ENCODE assay signal across 26 cellular contexts in the genomic region with DNA sequence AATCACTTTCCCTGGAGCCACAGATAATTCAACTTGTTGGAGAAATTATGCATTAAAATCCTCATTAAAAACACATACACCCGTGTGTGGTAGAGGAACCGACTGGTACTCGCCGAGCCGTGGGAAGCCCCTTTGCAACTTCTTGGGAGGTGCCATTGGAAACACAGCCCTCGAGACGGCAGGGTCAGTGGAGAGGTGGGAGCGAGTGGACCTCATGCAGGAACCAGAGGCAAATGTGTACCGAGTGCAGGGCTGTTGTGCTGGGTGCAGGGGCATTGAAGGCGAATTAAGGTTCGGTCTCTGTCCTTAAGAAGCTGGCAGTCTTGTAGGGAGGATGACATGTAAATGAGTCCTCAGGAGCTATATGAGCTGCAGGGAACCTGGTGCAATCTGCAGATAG.
"Had no signal": no experiment of that assay in that cellular context is flagged by ENCODE, and none has a peak within 500 bp of the region (broad histone marks: within the 10 kb centered on the region; RNA-seq: fewer than 3 reads in every experiment).

No MANE protein-coding gene starts in this region.

- ATAC-seq: heart left ventricle; mucosa of descending colon; natural killer cell; right cardiac atrium; stimulated activated effector memory CD8-positive, alpha-beta T cell treated with anti-CD3 and anti-CD28 coated beads, Interleukin-12 subunit alpha, Interleukin-12 subunit beta, amount 100 ng/mL, for 72 hours had no signal

- H3K27ac Mint-ChIP-seq: immature natural killer cell; natural killer cell; stimulated activated naive CD8-positive, alpha-beta T cell treated with anti-CD3 and anti-CD28 coated beads, Interleukin-15, Interleukin-2, amounts not matched to agents 100 ng/mL and 50 ng/mL, for 24 hours had no signal

- FAIRE-seq: islet of Langerhans, small intestine had no signal

- H3K27me3 ChIP-seq: heart left ventricle, ovary, sigmoid colon, spleen, suprapubic skin, tibial nerve, upper lobe of left lung, vagina had no signal

- DNase-seq: heart left ventricle; hypothalamus; immature natural killer cell; left ventricle myocardium inferior; mesendoderm; midbrain; mucosa of descending colon; natural killer cell; ovary; retina; right cardiac atrium; sigmoid colon; small intestine; spleen; stimulated activated CD4-positive, alpha-beta T cell treated with anti-CD3 and anti-CD28 coated beads, Interleukin-4, amount 100 ng/mL, for 24 hours; stimulated activated naive CD4-positive, alpha-beta T cell; upper lobe of left lung had no signal

- H3K27ac ChIP-seq: heart left ventricle, left ventricle myocardium inferior, ovary, prostate gland, sigmoid colon, spleen, suprapubic skin, thoracic aorta, tibial nerve, upper lobe of left lung, vagina had no signal

- H3K4me1 Mint-ChIP-seq: immature natural killer cell; natural killer cell; stimulated activated effector memory CD8-positive, alpha-beta T cell treated with anti-CD3 and anti-CD28 coated beads, Interleukin-12 subunit alpha, Interleukin-12 subunit beta, amount 100 ng/mL, for 72 hours had no signal

- H3K36me3 ChIP-seq: heart left ventricle, left ventricle myocardium inferior, ovary, prostate gland, sigmoid colon, suprapubic skin, thoracic aorta, upper lobe of left lung, vagina had no signal

- H3K4me1 ChIP-seq: prostate gland, suprapubic skin, tibial nerve, upper lobe of left lung, vagina had no signal

- H3K4me3 ChIP-seq: heart left ventricle, left ventricle myocardium inferior, lung, mucosa of descending colon, ovary, prostate gland, sigmoid colon, spleen, suprapubic skin, thoracic aorta, tibial nerve, upper lobe of left lung, vagina had no signal

- H3K9me3 Mint-ChIP-seq: immature natural killer cell; natural killer cell; stimulated activated effector memory CD8-positive, alpha-beta T cell treated with anti-CD3 and anti-CD28 coated beads, Interleukin-12 subunit alpha, Interleukin-12 subunit beta, amount 100 ng/mL, for 72 hours; stimulated activated naive CD8-positive, alpha-beta T cell treated with anti-CD3 and anti-CD28 coated beads, Interleukin-15, Interleukin-2, amounts not matched to agents 100 ng/mL and 50 ng/mL, for 24 hours had no signal

- H3K4me3 Mint-ChIP-seq: immature natural killer cell; natural killer cell; stimulated activated effector memory CD8-positive, alpha-beta T cell treated with anti-CD3 and anti-CD28 coated beads, Interleukin-12 subunit alpha, Interleukin-12 subunit beta, amount 100 ng/mL, for 72 hours; stimulated activated naive CD8-positive, alpha-beta T cell treated with anti-CD3 and anti-CD28 coated beads, Interleukin-15, Interleukin-2, amounts not matched to agents 100 ng/mL and 50 ng/mL, for 24 hours had no signal

- H3K9me3 ChIP-seq: heart left ventricle, left ventricle myocardium inferior, mucosa of descending colon, ovary, prostate gland, sigmoid colon, spleen, suprapubic skin, thoracic aorta, tibial nerve, upper lobe of left lung, vagina had no signal

- H3K27me3 Mint-ChIP-seq: stimulated activated naive CD8-positive, alpha-beta T cell treated with anti-CD3 and anti-CD28 coated beads, Interleukin-15, Interleukin-2, amounts not matched to agents 100 ng/mL and 50 ng/mL, for 24 hours had no signal

- H3K36me3 Mint-ChIP-seq: natural killer cell; stimulated activated effector memory CD8-positive, alpha-beta T cell treated with anti-CD3 and anti-CD28 coated beads, Interleukin-12 subunit alpha, Interleukin-12 subunit beta, amount 100 ng/mL, for 72 hours had no signal
